29 cellular contexts compared by ENCODE assay signal in the genomic region with DNA sequence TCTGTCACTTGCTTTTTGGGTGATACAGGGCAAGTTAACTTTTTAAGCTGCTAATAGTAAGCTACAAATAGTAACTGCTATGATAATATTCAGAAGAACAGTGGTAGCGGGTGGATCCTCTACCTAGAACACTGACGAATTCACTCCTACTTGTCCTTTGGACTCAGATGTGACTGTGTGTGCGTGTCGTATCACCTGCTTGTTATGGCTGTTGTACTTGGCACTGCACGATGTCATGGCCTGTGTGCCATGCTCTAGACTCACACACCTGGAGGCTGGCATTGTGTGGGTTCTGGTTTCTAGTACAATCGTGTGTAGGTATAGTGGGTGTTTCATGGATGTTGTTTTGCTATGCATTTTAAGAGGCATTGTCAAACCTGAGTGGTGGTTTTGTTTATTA.
"Had no signal": no experiment of that assay in that cellular context is flagged by ENCODE, and none has a peak within 500 bp of the region (broad histone marks: within the 10 kb centered on the region; RNA-seq: fewer than 3 reads in every experiment).

No MANE protein-coding gene starts in this region.

- H2AFZ ChIP-seq: PC-9 had no signal

- ATAC-seq: K562, Panc1, Right ventricle myocardium inferior had no signal

- H3K4me1 ChIP-seq: SJCRH30 had no signal

- H3K27ac ChIP-seq: PC-9, RWPE1, SJCRH30, SK-N-MC had no signal

- DNase-seq: KG1, MM.1S, MV-4-11, NCI-H1092, NCI-H1105, NCI-H1417 treated with DMSO at 0.1 percent for 48 hours, NCI-H1436 treated with DMSO at 0.1 percent for 48 hours, NCI-H1694 treated with DMSO at 0.1 percent for 48 hours, NCI-H187 treated with DMSO at 0.1 percent for 48 hours, NCI-H2029, NCI-H2081, NCI-H2171 treated with DMSO at 0.1 percent for 48 hours, NCI-H2227 treated with DMSO at 0.1 percent for 48 hours, NCI-H345, NCI-H446, NCI-H510A treated with DMSO at 0.1 percent for 48 hours, NCI-H524 treated with DMSO at 0.1 percent for 48 hours, NCI-H526 treated with DMSO at 0.1 percent for 48 hours, NCI-H774, PC-9, SHP77, SIG-M5, SJCRH30, SW 1271 had no signal

- H3K9me3 ChIP-seq: SJCRH30 had no signal

- H3K4me3 ChIP-seq: K562, PC-9, SJCRH30, SK-N-MC had no signal

- H3K4me2 ChIP-seq: PC-9 had no signal

- H3K36me3 ChIP-seq: SJCRH30 had no signal
